15 cellular contexts compared by ENCODE assay signal in genomic region chr2:122866095-122866494, GRCh38.
DNase-seq lines count a peak whose midpoint lies in the region; ATAC-seq and FAIRE-seq lines count a peak whose summit lies in the region.
"Had no signal": no experiment of that assay in that cellular context is flagged by ENCODE, and none has a peak within 500 bp of the region (broad histone marks: within the 10 kb centered on the region; RNA-seq: fewer than 3 reads in every experiment).

No MANE protein-coding gene starts in this region.

- FAIRE-seq in HTR-8/SVneo (lab: Jason Lieb, UNC) = no peak
- FAIRE-seq: A549, GM12891, K562 had no signal

- DNase-seq in HT1080 (ENCODE audit: low read depth) (peak; percentile 57), HTR-8/SVneo (ENCODE audit: insufficient read length, low spot score) (no peak), KG1 (lab: John Stamatoyannopoulos, UW) (no peak), SKM-1 (lab: John Stamatoyannopoulos, UW; ENCODE audit: unreplicated experiment) (no peak), inferior parietal cortex (ENCODE audit: extremely low spot score) (no peak)
- DNase-seq: BE2C; CD4-positive, alpha-beta memory T cell; DMS79; Kasumi-1 had no signal

- ATAC-seq in GM18867 (IDR thresholded peaks at IDR 0.05; ENCODE audit: unreplicated experiment) = peak; percentile 44
- peak; percentile 60 for ATAC-seq in HG02759 (IDR thresholded peaks at IDR 0.05; ENCODE audit: unreplicated experiment)
- ATAC-seq: A549, GM23338, K562 had no signal
